Comparison of ENCODE assay signal across 1 cellular context in the genomic region with DNA sequence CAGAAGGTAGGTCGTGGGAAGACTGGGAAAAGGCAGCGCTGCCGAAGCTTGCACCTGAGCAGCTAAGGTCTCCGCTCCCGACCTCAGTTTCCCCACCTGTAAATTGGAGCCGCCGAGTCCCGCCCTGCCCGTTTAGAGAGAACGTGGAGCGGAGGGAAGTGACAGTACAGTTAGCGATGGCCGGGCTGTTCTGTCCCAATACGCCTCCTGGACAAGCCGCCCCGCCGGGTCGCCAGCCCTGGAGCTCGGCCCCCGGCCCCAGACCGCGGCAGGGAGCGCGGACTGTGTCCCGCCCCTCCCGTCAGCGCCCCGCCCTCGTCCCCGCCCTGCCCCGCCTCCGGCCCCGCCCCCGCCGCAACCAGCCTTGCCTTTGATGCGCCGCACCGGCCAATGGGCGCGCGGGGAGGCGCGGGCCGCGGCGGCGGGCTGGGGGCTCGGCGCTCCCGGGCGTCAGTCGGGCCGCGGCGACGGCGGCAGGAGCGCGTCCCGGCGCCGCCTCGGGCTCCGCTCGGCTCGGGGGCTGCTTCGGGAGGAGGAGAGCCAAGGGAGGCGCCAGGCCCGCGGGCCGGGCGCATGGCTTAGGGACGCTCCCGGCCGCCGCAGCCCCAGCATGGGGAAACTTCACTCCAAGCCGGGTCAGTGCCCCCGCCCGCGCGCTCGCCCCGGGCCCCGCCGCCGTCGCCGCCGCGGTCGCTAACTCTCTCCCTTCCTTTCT.
A peak's percentile ranks its signal among the peaks of the same experiment; 100 is the strongest.
TF ChIP-seq lines count a peak whose summit lies in the region.

A gene with protein sequence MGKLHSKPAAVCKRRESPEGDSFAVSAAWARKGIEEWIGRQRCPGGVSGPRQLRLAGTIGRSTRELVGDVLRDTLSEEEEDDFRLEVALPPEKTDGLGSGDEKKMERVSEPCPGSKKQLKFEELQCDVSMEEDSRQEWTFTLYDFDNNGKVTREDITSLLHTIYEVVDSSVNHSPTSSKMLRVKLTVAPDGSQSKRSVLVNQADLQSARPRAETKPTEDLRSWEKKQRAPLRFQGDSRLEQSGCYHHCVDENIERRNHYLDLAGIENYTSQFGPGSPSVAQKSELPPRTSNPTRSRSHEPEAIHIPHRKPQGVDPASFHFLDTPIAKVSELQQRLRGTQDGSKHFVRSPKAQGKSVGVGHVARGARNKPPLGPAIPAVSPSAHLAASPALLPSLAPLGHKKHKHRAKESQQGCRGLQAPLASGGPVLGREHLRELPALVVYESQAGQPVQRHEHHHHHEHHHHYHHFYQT (plus strand): TSS at position 453 of the 715 bp plus-strand sequence. CDS start 158 bp downstream, at position 611.

TF ChIP-seq in HepG2, 621 proteins besides CTCF, POLR2A, EP300 and RAD21 (continued from another document and continues in another):
- TF ChIP-seq, protein P1, sequence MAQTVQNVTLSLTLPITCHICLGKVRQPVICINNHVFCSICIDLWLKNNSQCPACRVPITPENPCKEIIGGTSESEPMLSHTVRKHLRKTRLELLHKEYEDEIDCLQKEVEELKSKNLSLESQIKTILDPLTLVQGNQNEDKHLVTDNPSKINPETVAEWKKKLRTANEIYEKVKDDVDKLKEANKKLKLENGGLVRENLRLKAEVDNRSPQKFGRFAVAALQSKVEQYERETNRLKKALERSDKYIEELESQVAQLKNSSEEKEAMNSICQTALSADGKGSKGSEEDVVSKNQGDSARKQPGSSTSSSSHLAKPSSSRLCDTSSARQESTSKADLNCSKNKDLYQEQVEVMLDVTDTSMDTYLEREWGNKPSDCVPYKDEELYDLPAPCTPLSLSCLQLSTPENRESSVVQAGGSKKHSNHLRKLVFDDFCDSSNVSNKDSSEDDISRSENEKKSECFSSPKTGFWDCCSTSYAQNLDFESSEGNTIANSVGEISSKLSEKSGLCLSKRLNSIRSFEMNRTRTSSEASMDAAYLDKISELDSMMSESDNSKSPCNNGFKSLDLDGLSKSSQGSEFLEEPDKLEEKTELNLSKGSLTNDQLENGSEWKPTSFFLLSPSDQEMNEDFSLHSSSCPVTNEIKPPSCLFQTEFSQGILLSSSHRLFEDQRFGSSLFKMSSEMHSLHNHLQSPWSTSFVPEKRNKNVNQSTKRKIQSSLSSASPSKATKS (CRISPR knock-in tag; IDR thresholded peaks at IDR 0.05), result no peak
- TF ChIP-seq ZNF766 (CRISPR knock-in tag; IDR thresholded peaks at IDR 0.05; ENCODE audit: borderline replicate concordance) (0 out of 2 replicates have a peak, but pooled peaks have one; percentile 25), GATA4 (IDR thresholded peaks at IDR 0.05; ENCODE audit: borderline replicate concordance, low read depth) (peak; percentile 54; the same call in 1 of the 2 replicates), ATF1 (CRISPR knock-in tag; IDR thresholded peaks at IDR 0.05) (no peak), ZNF879 (CRISPR knock-in tag; IDR thresholded peaks at IDR 0.05) (peak; percentile 66), ZBTB3 (CRISPR knock-in tag; IDR thresholded peaks at IDR 0.05; ENCODE audit: borderline replicate concordance, low read depth) (no peak), YEATS2 (CRISPR knock-in tag; IDR thresholded peaks at IDR 0.05; ENCODE audit: borderline replicate concordance) (no peak), MBNL3 (CRISPR knock-in tag; conservative IDR thresholded peaks at IDR 0.05) (no peak), ZKSCAN8 (CRISPR knock-in tag; IDR thresholded peaks at IDR 0.05; ENCODE audit: borderline replicate concordance) (no peak), EED (CRISPR knock-in tag; IDR thresholded peaks at IDR 0.05) (no peak), MATR3 (CRISPR knock-in tag; IDR thresholded peaks at IDR 0.05) (no peak), PCBP2 (optimal IDR thresholded peaks at IDR 0.05; ENCODE audit: low read depth, low read length, poor library complexity, severe bottlenecking) (no peak), SMARCC2 (IDR thresholded peaks at IDR 0.05) (no peak), KLF13 (CRISPR knock-in tag; IDR thresholded peaks at IDR 0.05) (no peak), JUN (CRISPR knock-in tag; IDR thresholded peaks at IDR 0.05) (no peak), STAG1 (CRISPR knock-in tag; IDR thresholded peaks at IDR 0.05) (no peak), ZMYM3 (CRISPR knock-in tag; IDR thresholded peaks at IDR 0.05) (0 out of 2 replicates have a peak, but pooled peaks have one; percentile 8), BCL6 (CRISPR knock-in tag; IDR thresholded peaks at IDR 0.05) (no peak), KDM3A (CRISPR knock-in tag; IDR thresholded peaks at IDR 0.05; ENCODE audit: low read depth) (no peak), HMG20B (CRISPR knock-in tag; conservative IDR thresholded peaks at IDR 0.05) (no peak), KDM4B (CRISPR knock-in tag; IDR thresholded peaks at IDR 0.05) (no peak), KLF15 (CRISPR knock-in tag; IDR thresholded peaks at IDR 0.05; ENCODE audit: borderline replicate concordance) (no peak), SIX1 (CRISPR knock-in tag; IDR thresholded peaks at IDR 0.05; ENCODE audit: borderline replicate concordance) (no peak), ZNF713 (CRISPR knock-in tag; IDR thresholded peaks at IDR 0.05) (no peak), ZNF782 (CRISPR knock-in tag; IDR thresholded peaks at IDR 0.05; ENCODE audit: borderline replicate concordance) (no peak), ZNF720 (CRISPR knock-in tag; IDR thresholded peaks at IDR 0.05) (no peak), ZNF251 (CRISPR knock-in tag; IDR thresholded peaks at IDR 0.05) (no peak), RBM39 (IDR thresholded peaks at IDR 0.05; ENCODE audit: low read depth, low read length, poor library complexity, severe bottlenecking) (no peak), HOXD1 (CRISPR knock-in tag; IDR thresholded peaks at IDR 0.05) (no peak; the same call in 1 of the 2 replicates), WIZ (CRISPR knock-in tag; IDR thresholded peaks at IDR 0.05) (no peak), SCMH1 (CRISPR knock-in tag; IDR thresholded peaks at IDR 0.05; ENCODE audit: borderline replicate concordance) (no peak), NCOA5 (CRISPR knock-in tag; IDR thresholded peaks at IDR 0.05) (no peak), ZNF354B (CRISPR knock-in tag; IDR thresholded peaks at IDR 0.05) (no peak)
- TF ChIP-seq, protein P2, sequence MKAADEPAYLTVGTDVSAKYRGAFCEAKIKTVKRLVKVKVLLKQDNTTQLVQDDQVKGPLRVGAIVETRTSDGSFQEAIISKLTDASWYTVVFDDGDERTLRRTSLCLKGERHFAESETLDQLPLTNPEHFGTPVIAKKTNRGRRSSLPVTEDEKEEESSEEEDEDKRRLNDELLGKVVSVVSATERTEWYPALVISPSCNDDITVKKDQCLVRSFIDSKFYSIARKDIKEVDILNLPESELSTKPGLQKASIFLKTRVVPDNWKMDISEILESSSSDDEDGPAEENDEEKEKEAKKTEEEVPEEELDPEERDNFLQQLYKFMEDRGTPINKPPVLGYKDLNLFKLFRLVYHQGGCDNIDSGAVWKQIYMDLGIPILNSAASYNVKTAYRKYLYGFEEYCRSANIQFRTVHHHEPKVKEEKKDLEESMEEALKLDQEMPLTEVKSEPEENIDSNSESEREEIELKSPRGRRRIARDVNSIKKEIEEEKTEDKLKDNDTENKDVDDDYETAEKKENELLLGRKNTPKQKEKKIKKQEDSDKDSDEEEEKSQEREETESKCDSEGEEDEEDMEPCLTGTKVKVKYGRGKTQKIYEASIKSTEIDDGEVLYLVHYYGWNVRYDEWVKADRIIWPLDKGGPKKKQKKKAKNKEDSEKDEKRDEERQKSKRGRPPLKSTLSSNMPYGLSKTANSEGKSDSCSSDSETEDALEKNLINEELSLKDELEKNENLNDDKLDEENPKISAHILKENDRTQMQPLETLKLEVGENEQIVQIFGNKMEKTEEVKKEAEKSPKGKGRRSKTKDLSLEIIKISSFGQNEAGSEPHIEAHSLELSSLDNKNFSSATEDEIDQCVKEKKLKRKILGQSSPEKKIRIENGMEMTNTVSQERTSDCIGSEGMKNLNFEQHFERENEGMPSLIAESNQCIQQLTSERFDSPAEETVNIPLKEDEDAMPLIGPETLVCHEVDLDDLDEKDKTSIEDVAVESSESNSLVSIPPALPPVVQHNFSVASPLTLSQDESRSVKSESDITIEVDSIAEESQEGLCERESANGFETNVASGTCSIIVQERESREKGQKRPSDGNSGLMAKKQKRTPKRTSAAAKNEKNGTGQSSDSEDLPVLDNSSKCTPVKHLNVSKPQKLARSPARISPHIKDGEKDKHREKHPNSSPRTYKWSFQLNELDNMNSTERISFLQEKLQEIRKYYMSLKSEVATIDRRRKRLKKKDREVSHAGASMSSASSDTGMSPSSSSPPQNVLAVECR (CRISPR knock-in tag; IDR thresholded peaks at IDR 0.05; ENCODE audit: borderline replicate concordance), result peak; percentile 63; the same call in 1 of the 2 replicates
- TF ChIP-seq, protein P3, sequence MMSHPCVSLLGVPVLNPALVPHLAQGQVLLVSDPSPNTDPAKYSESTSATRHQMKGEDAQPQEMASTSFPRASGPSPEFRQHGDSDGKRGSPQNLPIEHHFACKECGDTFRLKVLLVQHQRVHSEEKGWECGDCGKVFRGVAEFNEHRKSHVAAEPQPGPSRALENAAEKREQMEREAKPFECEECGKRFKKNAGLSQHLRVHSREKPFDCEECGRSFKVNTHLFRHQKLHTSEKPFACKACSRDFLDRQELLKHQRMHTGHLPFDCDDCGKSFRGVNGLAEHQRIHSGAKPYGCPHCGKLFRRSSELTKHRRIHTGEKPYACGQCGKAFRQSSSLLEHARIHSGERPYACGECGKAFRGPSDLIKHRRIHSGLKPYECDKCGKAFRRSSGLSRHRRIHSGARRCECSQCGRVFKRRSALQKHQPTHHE (CRISPR knock-in tag; IDR thresholded peaks at IDR 0.05; ENCODE audit: borderline replicate concordance), result no peak
- TF ChIP-seq, protein P4, sequence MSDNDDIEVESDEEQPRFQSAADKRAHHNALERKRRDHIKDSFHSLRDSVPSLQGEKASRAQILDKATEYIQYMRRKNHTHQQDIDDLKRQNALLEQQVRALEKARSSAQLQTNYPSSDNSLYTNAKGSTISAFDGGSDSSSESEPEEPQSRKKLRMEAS (IDR thresholded peaks at IDR 0.05), result no peak; the same call in none of the 2 replicates
- TF ChIP-seq, protein P5, sequence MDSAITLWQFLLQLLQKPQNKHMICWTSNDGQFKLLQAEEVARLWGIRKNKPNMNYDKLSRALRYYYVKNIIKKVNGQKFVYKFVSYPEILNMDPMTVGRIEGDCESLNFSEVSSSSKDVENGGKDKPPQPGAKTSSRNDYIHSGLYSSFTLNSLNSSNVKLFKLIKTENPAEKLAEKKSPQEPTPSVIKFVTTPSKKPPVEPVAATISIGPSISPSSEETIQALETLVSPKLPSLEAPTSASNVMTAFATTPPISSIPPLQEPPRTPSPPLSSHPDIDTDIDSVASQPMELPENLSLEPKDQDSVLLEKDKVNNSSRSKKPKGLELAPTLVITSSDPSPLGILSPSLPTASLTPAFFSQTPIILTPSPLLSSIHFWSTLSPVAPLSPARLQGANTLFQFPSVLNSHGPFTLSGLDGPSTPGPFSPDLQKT (CRISPR knock-in tag; IDR thresholded peaks at IDR 0.05; ENCODE audit: borderline replicate concordance), result no peak
- TF ChIP-seq, protein P6, sequence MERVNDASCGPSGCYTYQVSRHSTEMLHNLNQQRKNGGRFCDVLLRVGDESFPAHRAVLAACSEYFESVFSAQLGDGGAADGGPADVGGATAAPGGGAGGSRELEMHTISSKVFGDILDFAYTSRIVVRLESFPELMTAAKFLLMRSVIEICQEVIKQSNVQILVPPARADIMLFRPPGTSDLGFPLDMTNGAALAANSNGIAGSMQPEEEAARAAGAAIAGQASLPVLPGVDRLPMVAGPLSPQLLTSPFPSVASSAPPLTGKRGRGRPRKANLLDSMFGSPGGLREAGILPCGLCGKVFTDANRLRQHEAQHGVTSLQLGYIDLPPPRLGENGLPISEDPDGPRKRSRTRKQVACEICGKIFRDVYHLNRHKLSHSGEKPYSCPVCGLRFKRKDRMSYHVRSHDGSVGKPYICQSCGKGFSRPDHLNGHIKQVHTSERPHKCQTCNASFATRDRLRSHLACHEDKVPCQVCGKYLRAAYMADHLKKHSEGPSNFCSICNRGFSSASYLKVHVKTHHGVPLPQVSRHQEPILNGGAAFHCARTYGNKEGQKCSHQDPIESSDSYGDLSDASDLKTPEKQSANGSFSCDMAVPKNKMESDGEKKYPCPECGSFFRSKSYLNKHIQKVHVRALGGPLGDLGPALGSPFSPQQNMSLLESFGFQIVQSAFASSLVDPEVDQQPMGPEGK (CRISPR knock-in tag; IDR thresholded peaks at IDR 0.05), result peak; percentile 19; the same call in 1 of the 2 replicates
- TF ChIP-seq, protein P7, sequence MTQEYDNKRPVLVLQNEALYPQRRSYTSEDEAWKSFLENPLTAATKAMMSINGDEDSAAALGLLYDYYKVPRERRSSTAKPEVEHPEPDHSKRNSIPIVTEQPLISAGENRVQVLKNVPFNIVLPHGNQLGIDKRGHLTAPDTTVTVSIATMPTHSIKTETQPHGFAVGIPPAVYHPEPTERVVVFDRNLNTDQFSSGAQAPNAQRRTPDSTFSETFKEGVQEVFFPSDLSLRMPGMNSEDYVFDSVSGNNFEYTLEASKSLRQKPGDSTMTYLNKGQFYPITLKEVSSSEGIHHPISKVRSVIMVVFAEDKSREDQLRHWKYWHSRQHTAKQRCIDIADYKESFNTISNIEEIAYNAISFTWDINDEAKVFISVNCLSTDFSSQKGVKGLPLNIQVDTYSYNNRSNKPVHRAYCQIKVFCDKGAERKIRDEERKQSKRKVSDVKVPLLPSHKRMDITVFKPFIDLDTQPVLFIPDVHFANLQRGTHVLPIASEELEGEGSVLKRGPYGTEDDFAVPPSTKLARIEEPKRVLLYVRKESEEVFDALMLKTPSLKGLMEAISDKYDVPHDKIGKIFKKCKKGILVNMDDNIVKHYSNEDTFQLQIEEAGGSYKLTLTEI (CRISPR knock-in tag; conservative IDR thresholded peaks at IDR 0.05), result no peak
- TF ChIP-seq, protein P8, sequence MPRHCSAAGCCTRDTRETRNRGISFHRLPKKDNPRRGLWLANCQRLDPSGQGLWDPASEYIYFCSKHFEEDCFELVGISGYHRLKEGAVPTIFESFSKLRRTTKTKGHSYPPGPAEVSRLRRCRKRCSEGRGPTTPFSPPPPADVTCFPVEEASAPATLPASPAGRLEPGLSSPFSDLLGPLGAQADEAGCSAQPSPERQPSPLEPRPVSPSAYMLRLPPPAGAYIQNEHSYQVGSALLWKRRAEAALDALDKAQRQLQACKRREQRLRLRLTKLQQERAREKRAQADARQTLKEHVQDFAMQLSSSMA (CRISPR knock-in tag; IDR thresholded peaks at IDR 0.05), result no peak; the same call in 1 of the 2 replicates
